1 cellular context compared by ENCODE assay signal in genomic region chr12:92070054-92070863, GRCh38.
TF ChIP-seq lines count a peak whose summit lies in the region.

No MANE protein-coding gene starts in this region.

TF ChIP-seq in HepG2, 621 proteins besides CTCF, POLR2A, EP300 and RAD21 (continued from another document and continues in another):
- TF ChIP-seq PAXIP1 (CRISPR knock-in tag; conservative IDR thresholded peaks at IDR 0.05) (peak; percentile 77), ZNF644 (CRISPR knock-in tag; IDR thresholded peaks at IDR 0.05; ENCODE audit: low read depth) (peak; percentile 17; the same call in 1 of the 2 replicates), KDM1A (CRISPR knock-in tag; IDR thresholded peaks at IDR 0.05) (no peak), SAP130 (CRISPR knock-in tag; IDR thresholded peaks at IDR 0.05; ENCODE audit: low read depth) (peak; percentile 60), GRHL1 (CRISPR knock-in tag; conservative IDR thresholded peaks at IDR 0.05) (no peak), ZNF234 (CRISPR knock-in tag; conservative IDR thresholded peaks at IDR 0.05) (no peak), GPBP1L1 (CRISPR knock-in tag; IDR thresholded peaks at IDR 0.05) (no peak), HDAC1 (CRISPR knock-in tag; IDR thresholded peaks at IDR 0.05) (0 out of 2 replicates have a peak, but pooled peaks have one; percentile 9), POLR2AphosphoS5 (IDR thresholded peaks at IDR 0.05; ENCODE audit: low read depth, low read length) (peak; percentile 44), HNF4A (CRISPR knock-in tag; IDR thresholded peaks at IDR 0.05) (peak; percentile 20; the same call in 1 of the 2 replicates), NR2F6 (IDR thresholded peaks at IDR 0.05) (no peak; the same call in 1 of the 2 replicates), NR2F6 (CRISPR knock-in tag; IDR thresholded peaks at IDR 0.05) (peak; percentile 39; the same call in 1 of the 2 replicates), HNF4G (IDR thresholded peaks at IDR 0.05; ENCODE audit: borderline replicate concordance, low read depth, low read length) (0 out of 2 replicates have a peak, but pooled peaks have one; percentile 7), HNF4G (CRISPR knock-in tag; IDR thresholded peaks at IDR 0.05; ENCODE audit: borderline replicate concordance, low read depth) (no peak), NR2C2 (CRISPR knock-in tag; IDR thresholded peaks at IDR 0.05; ENCODE audit: borderline replicate concordance) (0 out of 2 replicates have a peak, but pooled peaks have one; percentile 5), RXRB (CRISPR knock-in tag; IDR thresholded peaks at IDR 0.05; ENCODE audit: borderline replicate concordance) (peak; percentile 54; the same call in 1 of the 2 replicates), ZBTB33 (CRISPR knock-in tag; IDR thresholded peaks at IDR 0.05) (no peak), KLF9 (CRISPR knock-in tag; IDR thresholded peaks at IDR 0.05; ENCODE audit: low read depth) (0 out of 2 replicates have a peak, but pooled peaks have one; percentile 39), HDAC2 (CRISPR knock-in tag; IDR thresholded peaks at IDR 0.05) (peak; percentile 67), ZMYM4 (CRISPR knock-in tag; IDR thresholded peaks at IDR 0.05) (0 out of 2 replicates have a peak, but pooled peaks have one; percentile 20), ZSCAN9 (CRISPR knock-in tag; IDR thresholded peaks at IDR 0.05; ENCODE audit: borderline replicate concordance) (no peak; the same call in 1 of the 2 replicates), CEBPG (CRISPR knock-in tag; IDR thresholded peaks at IDR 0.05) (peak; percentile 39; the same call in 1 of the 2 replicates), SIN3B (IDR thresholded peaks at IDR 0.05; ENCODE audit: low read length) (no peak), NCOA2 (CRISPR knock-in tag; IDR thresholded peaks at IDR 0.05) (peak; percentile 61), MIXL1 (CRISPR knock-in tag; IDR thresholded peaks at IDR 0.05) (peak; percentile 83), ZNF674 (CRISPR knock-in tag; IDR thresholded peaks at IDR 0.05; ENCODE audit: low read depth) (no peak), NCOR1 (IDR thresholded peaks at IDR 0.05; ENCODE audit: borderline replicate concordance, low read length) (peak; percentile 56; the same call in 1 of the 2 replicates), HNF1B (CRISPR knock-in tag; IDR thresholded peaks at IDR 0.05) (peak; percentile 95), BCL6 (CRISPR knock-in tag; IDR thresholded peaks at IDR 0.05) (peak; percentile 76), PHF21A (CRISPR knock-in tag; IDR thresholded peaks at IDR 0.05) (0 out of 2 replicates have a peak, but pooled peaks have one; percentile 3), SUZ12 (IDR thresholded peaks at IDR 0.05; ENCODE audit: low read depth, low read length) (no peak), ZNF205 (CRISPR knock-in tag; IDR thresholded peaks at IDR 0.05) (0 out of 2 replicates have a peak, but pooled peaks have one; percentile 42), FOXP4 (CRISPR knock-in tag; IDR thresholded peaks at IDR 0.05) (peak; percentile 80), ATF4 (CRISPR knock-in tag; IDR thresholded peaks at IDR 0.05) (no peak), THAP8 (CRISPR knock-in tag; IDR thresholded peaks at IDR 0.05; ENCODE audit: borderline replicate concordance) (no peak), ZNF580 (CRISPR knock-in tag; IDR thresholded peaks at IDR 0.05; ENCODE audit: borderline replicate concordance, low read depth) (peak; percentile 50; the same call in 1 of the 2 replicates), THAP11 (CRISPR knock-in tag; IDR thresholded peaks at IDR 0.05) (peak; percentile 20; the same call in 1 of the 2 replicates), MLX (CRISPR knock-in tag; IDR thresholded peaks at IDR 0.05) (peak; percentile 63; the same call in 1 of the 2 replicates), HMG20A (CRISPR knock-in tag; IDR thresholded peaks at IDR 0.05; ENCODE audit: borderline replicate concordance) (peak; percentile 36; the same call in 1 of the 2 replicates), ZNF775 (CRISPR knock-in tag; IDR thresholded peaks at IDR 0.05; ENCODE audit: borderline replicate concordance) (0 out of 2 replicates have a peak, but pooled peaks have one; percentile 21), ZBTB2 (CRISPR knock-in tag; IDR thresholded peaks at IDR 0.05; ENCODE audit: low read depth) (no peak), IRF2 (CRISPR knock-in tag; IDR thresholded peaks at IDR 0.05) (0 out of 2 replicates have a peak, but pooled peaks have one; percentile 32)
